Comparison of ENCODE assay signal across 20 cellular contexts in genomic region chr12:51883998-51884675, GRCh38. TPM values are rescaled to one million over a fixed set of nuclear protein-coding genes. Genes with fewer than 3 reads are reported as not detected.
DNase-seq lines count a peak whose midpoint lies in the region; ATAC-seq and TF ChIP-seq lines count a peak whose summit lies in the region.
"Had no signal": no experiment of that assay in that cellular context is flagged by ENCODE, and none has a peak within 500 bp of the region (broad histone marks: within the 10 kb centered on the region; RNA-seq: fewer than 3 reads in every experiment).

No MANE protein-coding gene starts in this region.

- H3K36me3 ChIP-seq in WERI-Rb-1 (no peaks in the 10 kb centered on the region), OCI-LY7 (ENCODE audit: insufficient read depth, low read length) (no peaks in the 10 kb centered on the region), HAP-1 (replicated peaks) (no peaks in the 10 kb centered on the region)

- no peaks in the 10 kb centered on the region for H3K27me3 ChIP-seq in CD4-positive, alpha-beta T cell (ENCODE audit: control insufficient read depth, insufficient read depth, low read length)
- H3K27me3 ChIP-seq in WERI-Rb-1 (ENCODE audit: insufficient read depth, low read depth, severe bottlenecking) (no peaks in the 10 kb centered on the region), HAP-1 (ENCODE audit: low read depth) (peaks cover 2% of the 10 kb centered on the region; the same call in 1 of the 2 replicates)

- H3K36me3 Mint-ChIP-seq in CD4-positive, alpha-beta T cell (ENCODE audit: low read depth), result no peaks in the 10 kb centered on the region
- H3K36me3 Mint-ChIP-seq in naive thymus-derived CD8-positive, alpha-beta T cell, result peaks cover 0 to 2% (median 0%) of the 10 kb centered on the region in 3 donors
- H3K36me3 Mint-ChIP-seq: CD8-positive, alpha-beta T cell had no signal

- DNase-seq in AG08395 (ENCODE audit: low spot score) (peak; percentile 1), WERI-Rb-1 (no peak), OCI-LY7 (ENCODE audit: low spot score) (no peak), HAP-1 (ENCODE audit: low spot score in 2 of 2) (no peak), kidney tubule cell (ENCODE audit: low spot score) (no peak)
- DNase-seq in CD4-positive, alpha-beta T cell, result no peak
- DNase-seq in naive thymus-derived CD8-positive, alpha-beta T cell, result no peak
- DNase-seq: ACHN; CD8-positive, alpha-beta T cell; GF-D8; MV-4-11; NCI-H1417 treated with DMSO at 0.1 percent for 48 hours; NCI-H1930; NCI-H2171; NCI-H446 treated with DMSO at 0.1 percent for 48 hours; NCI-H748 treated with DMSO at 0.1 percent for 48 hours had no signal

- POLR2A ChIA-PET in CD4-positive, alpha-beta T cell (lab: Charles Lee), result no interaction called here
- POLR2A ChIA-PET in naive thymus-derived CD8-positive, alpha-beta T cell (lab: Charles Lee), result no interaction called here
- POLR2A ChIA-PET in OCI-LY7 (lab: Charles Lee), result no interaction called here

- H3K4me1 Mint-ChIP-seq in CD4-positive, alpha-beta T cell (ENCODE audit: low read depth), result peaks cover 21% of the 10 kb centered on the region
- H3K4me1 Mint-ChIP-seq in naive thymus-derived CD8-positive, alpha-beta T cell, result peaks cover 7 to 19% (median 15%) of the 10 kb centered on the region in 4 donors

- in situ Hi-C loops in HAP-1 (cut with MboI; ENCODE audit: low sequenced_read_pairs), result no loop called here

- CTCF ChIA-PET in CD4-positive, alpha-beta T cell (lab: Charles Lee), result no interaction called here
- CTCF ChIA-PET in OCI-LY7 (lab: Charles Lee; ENCODE audit: unreplicated experiment), result no interaction called here

- no peaks in the 10 kb centered on the region for H3K27me3 Mint-ChIP-seq in CD4-positive, alpha-beta T cell
- H3K27me3 Mint-ChIP-seq in naive thymus-derived CD8-positive, alpha-beta T cell, result peaks cover 0 to 3% (median 0%) of the 10 kb centered on the region in 5 donors

- H3K4me2 ChIP-seq in OCI-LY7 (ENCODE audit: low read length), result no peak overlapping the region

- H3K4me3 ChIP-seq in WERI-Rb-1 (ENCODE audit: low read depth, low read length), result no peak overlapping the region
- no peak overlapping the region for H3K4me3 ChIP-seq in OCI-LY7 (ENCODE audit: low read depth, low read length, poor library complexity, severe bottlenecking)
- H3K4me3 ChIP-seq in HAP-1, result no peak overlapping the region

- no peaks in the 10 kb centered on the region for H4K20me1 ChIP-seq in OCI-LY7 (ENCODE audit: insufficient read depth, low read length)

- peak overlapping the region; percentile 94 for H3K27ac Mint-ChIP-seq in CD4-positive, alpha-beta T cell
- peak overlapping the region in 8 of 10 donors; percentile 0 to 96 (median 55) for H3K27ac Mint-ChIP-seq in naive thymus-derived CD8-positive, alpha-beta T cell

- H3K9me2 ChIP-seq in OCI-LY7 (ENCODE audit: insufficient read depth, low read length), result no peaks in the 10 kb centered on the region

- H3K4me1 ChIP-seq in OCI-LY7 (ENCODE audit: insufficient read depth, low read length, poor library complexity, severe bottlenecking) (peaks cover 9% of the 10 kb centered on the region), HAP-1 (no peaks in the 10 kb centered on the region)

- no peaks in the 10 kb centered on the region for H3K79me2 ChIP-seq in OCI-LY7 (ENCODE audit: insufficient read depth, low read depth, low read length)

- ATAC-seq in CD4-positive, alpha-beta T cell (ENCODE audit: poor library complexity), result no peak
- ATAC-seq in naive thymus-derived CD8-positive, alpha-beta T cell, result no peak
- ATAC-seq: CD8-positive, alpha-beta T cell; PC-3 had no signal

- no peaks in the 10 kb centered on the region for H3K9me3 ChIP-seq in CD4-positive, alpha-beta T cell (ENCODE audit: control insufficient read depth, low read length)
- H3K9me3 ChIP-seq in WERI-Rb-1 (ENCODE audit: severe bottlenecking) (peaks cover 11% of the 10 kb centered on the region), OCI-LY7 (ENCODE audit: low read length) (peaks cover 6% of the 10 kb centered on the region; the same call in 1 of the 2 replicates), HAP-1 (peaks cover 5% of the 10 kb centered on the region)

- intact Hi-C loops in CD4-positive, alpha-beta T cell (cut with DNase I, micrococcal nuclease), result no loop called here
- intact Hi-C loops in OCI-LY7 (cut with micrococcal nuclease; ENCODE audit: unreplicated experiment), result no loop called here

- no peak overlapping the region for H2AFZ ChIP-seq in OCI-LY7 (ENCODE audit: low read length)

- no peak overlapping the region for H3K4me3 Mint-ChIP-seq in CD4-positive, alpha-beta T cell
- H3K4me3 Mint-ChIP-seq in naive thymus-derived CD8-positive, alpha-beta T cell, result no peak overlapping the region
- H3K4me3 Mint-ChIP-seq: CD8-positive, alpha-beta T cell had no signal

- H3K27ac ChIP-seq in CD4-positive, alpha-beta T cell (ENCODE audit: low read depth, low read length), result no peak overlapping the region
- H3K27ac ChIP-seq in WERI-Rb-1 (peak overlapping the region; percentile 20; the same call in 1 of the 2 replicates), OCI-LY7 (ENCODE audit: low read depth, low read length, poor library complexity, severe bottlenecking) (no peak overlapping the region)
- H3K27ac ChIP-seq: RWPE1 had no signal

- no TSS peak for BruUV-seq in OCI-LY7 (replicated peaks; lab: Mats Ljungman, UMichigan)

- no peak for TF ChIP-seq CTCF in CD4-positive, alpha-beta T cell (IDR thresholded peaks at IDR 0.05)
- TF ChIP-seq CTCF in WERI-Rb-1 (IDR thresholded peaks at IDR 0.05; ENCODE audit: low read depth, low read length), result no peak
- no peak for TF ChIP-seq CTCF in OCI-LY7 (conservative IDR thresholded peaks at IDR 0.05; ENCODE audit: low read length)

- H3K9me3 Mint-ChIP-seq in CD4-positive, alpha-beta T cell, result no peaks in the 10 kb centered on the region
- peaks cover 0 to 5% (median 0%) of the 10 kb centered on the region in 9 donors for H3K9me3 Mint-ChIP-seq in naive thymus-derived CD8-positive, alpha-beta T cell

RNA-seq across cellular contexts. Expression of gene ANKRD33, which starts 3.8 kb away (rescaled TPM):
- not detected for total RNA-seq in CD4-positive, alpha-beta T cell
- not detected for total RNA-seq in naive thymus-derived CD8-positive, alpha-beta T cell
- not detected for polyA plus RNA-seq in naive thymus-derived CD8-positive, alpha-beta T cell
- total RNA-seq in OCI-LY7 (2014; rRNA removed; shearing (Covaris generic)), result not detected in 2 replicates
- not detected in 2 replicates for total RNA-seq in OCI-LY7 (2022)
- total RNA-seq: CD8-positive, alpha-beta T cell; H4; HT1080; PC-3 had no signal

RNA-seq across cellular contexts. Expression of gene ACVRL1, which starts 23.2 kb away (rescaled TPM):
- total RNA-seq in CD4-positive, alpha-beta T cell, result not detected
- total RNA-seq in naive thymus-derived CD8-positive, alpha-beta T cell, result not detected
- not detected for polyA plus RNA-seq in naive thymus-derived CD8-positive, alpha-beta T cell
- total RNA-seq in OCI-LY7 (2014; rRNA removed; shearing (Covaris generic)), result not detected in 2 replicates
- total RNA-seq in OCI-LY7 (2022), result not detected in 2 replicates
- total RNA-seq: CD8-positive, alpha-beta T cell; PC-3 had no signal

RNA-seq across cellular contexts. Expression of gene FIGNL2, which starts 35.6 kb away (rescaled TPM):
- total RNA-seq in CD4-positive, alpha-beta T cell, result 1 to 10 TPM; 1.2 to 1.3 TPM
- 1 to 10 TPM; 2.8 to 3.2 TPM for total RNA-seq in naive thymus-derived CD8-positive, alpha-beta T cell
- under 1 TPM in 2 of 3 donors, not detected in 1; 0.08 to 0.21 TPM for polyA plus RNA-seq in naive thymus-derived CD8-positive, alpha-beta T cell
- not detected in 2 replicates for total RNA-seq in OCI-LY7 (2014; rRNA removed; shearing (Covaris generic))
- not detected in 2 replicates for total RNA-seq in OCI-LY7 (2022)
- total RNA-seq: H4, PC-3 had no signal
